8 cellular contexts compared by ENCODE assay signal in genomic region chr14:77377502-77377844, GRCh38. TPM values are rescaled to one million over a fixed set of nuclear protein-coding genes. Genes with fewer than 3 reads are reported as not detected.
A peak's percentile ranks its signal among the peaks of the same experiment; 100 is the strongest.
DNase-seq lines count a peak whose midpoint lies in the region; ATAC-seq, FAIRE-seq and TF ChIP-seq lines count a peak whose summit lies in the region.
"Had no signal": no experiment of that assay in that cellular context is flagged by ENCODE, and none has a peak within 500 bp of the region (broad histone marks: within the 10 kb centered on the region; RNA-seq: fewer than 3 reads in every experiment).

No MANE protein-coding gene starts in this region.

- H4K20me1 ChIP-seq in astrocyte (ENCODE audit: insufficient read depth, low read length), result peaks cover 11% of the 10 kb centered on the region

- TF ChIP-seq CTCF in astrocyte (IDR thresholded peaks at IDR 0.05; ENCODE audit: insufficient read depth, low read depth, low read length) (no peak), upper lobe of left lung (IDR thresholded peaks at IDR 0.05) (no peak)

- H3K36me3 Mint-ChIP-seq in astrocyte (ENCODE audit: low read depth, unreplicated experiment), result no peaks in the 10 kb centered on the region

- ATAC-seq in HG03045 (IDR thresholded peaks at IDR 0.05; ENCODE audit: unreplicated experiment), result peak; percentile 0
- peak; percentile 1 for ATAC-seq in left lobe of liver
- ATAC-seq in upper lobe of left lung (ENCODE audit: low FRiP score in 2 of 2), result peak; percentile 1 to 20
- no peak for ATAC-seq in GM19035 (IDR thresholded peaks at IDR 0.05; ENCODE audit: unreplicated experiment)

- DNase-seq in astrocyte (ENCODE audit: low read depth) (no peak), left lobe of liver (ENCODE audit: low spot score) (no peak), upper lobe of left lung (no peak), ecto neural progenitor cell (ENCODE audit: low spot score) (no peak)
- no peak for DNase-seq in stimulated activated naive CD4-positive, alpha-beta T cell (lab: John Stamatoyannopoulos, UW)

- WGBS in upper lobe of left lung, 2 donors, result 15 to 19% methylated on average over 9 to 10 of the region's 10 CpGs

- peaks cover 12% of the 10 kb centered on the region for H3K79me2 ChIP-seq in astrocyte (ENCODE audit: insufficient read depth, low read length)

- peak overlapping the region; percentile 91 for H3K9ac ChIP-seq in astrocyte (ENCODE audit: low read length)

- FAIRE-seq in astrocyte (lab: Jason Lieb, UNC), result no peak

- H3K4me3 Mint-ChIP-seq in astrocyte (ENCODE audit: unreplicated experiment), result no peak overlapping the region
- H3K4me3 Mint-ChIP-seq: T-helper 1 cell treated with Interleukin-12 subunit alpha and Interleukin-12 subunit beta and Interleukin-4 antibody, amounts not matched to agents 30 μg/mL and 1 μg/mL, for 36 hours had no signal

- H3K27me3 Mint-ChIP-seq in astrocyte (ENCODE audit: low read depth, unreplicated experiment), result no peaks in the 10 kb centered on the region

- H3K9me3 Mint-ChIP-seq in astrocyte (ENCODE audit: unreplicated experiment), result peaks cover 2% of the 10 kb centered on the region
- H3K9me3 Mint-ChIP-seq: T-helper 1 cell treated with Interleukin-12 subunit alpha and Interleukin-12 subunit beta and Interleukin-4 antibody, amounts not matched to agents 30 μg/mL and 1 μg/mL, for 36 hours had no signal

- H3K4me3 ChIP-seq in astrocyte (ENCODE audit: insufficient read depth, low read depth, low read length) (peak overlapping the region; percentile 90), upper lobe of left lung (peak overlapping the region; percentile 70 to 96 (median 82))

- H3K27ac Mint-ChIP-seq in astrocyte (ENCODE audit: unreplicated experiment), result no peak overlapping the region
- H3K27ac Mint-ChIP-seq: T-helper 1 cell treated with Interleukin-12 subunit alpha and Interleukin-12 subunit beta and Interleukin-4 antibody, amounts not matched to agents 30 μg/mL and 1 μg/mL, for 36 hours had no signal

- peak overlapping the region; percentile 93 for H2AFZ ChIP-seq in astrocyte (ENCODE audit: low read depth, low read length)

- H3K27ac ChIP-seq in astrocyte (ENCODE audit: low read depth, low read length) (peak overlapping the region; percentile 74), upper lobe of left lung (peak overlapping the region in 3 of 4 donors; percentile 76 to 85 (median 80))

- H3K4me1 ChIP-seq in astrocyte (ENCODE audit: insufficient read depth, low read length), result peaks cover 6% of the 10 kb centered on the region
- H3K4me1 ChIP-seq in upper lobe of left lung, result peaks cover 13 to 20% (median 17%) of the 10 kb centered on the region in 4 donors

- H3K27me3 ChIP-seq in astrocyte (ENCODE audit: insufficient read depth, low read length) (no peaks in the 10 kb centered on the region), upper lobe of left lung (no peaks in the 10 kb centered on the region)

- H3K9me3 ChIP-seq in astrocyte (ENCODE audit: insufficient read depth, low read depth, low read length), result no peaks in the 10 kb centered on the region
- no peaks in the 10 kb centered on the region for H3K9me3 ChIP-seq in upper lobe of left lung

- H3K36me3 ChIP-seq in astrocyte (ENCODE audit: insufficient read depth, low read length), result no peaks in the 10 kb centered on the region
- no peaks in the 10 kb centered on the region for H3K36me3 ChIP-seq in upper lobe of left lung

- peak overlapping the region; percentile 94 for H3K4me2 ChIP-seq in astrocyte (ENCODE audit: low read length)

- peaks cover 5% of the 10 kb centered on the region for H3K4me1 Mint-ChIP-seq in astrocyte (ENCODE audit: low read depth, unreplicated experiment)

- no peak for TF ChIP-seq EP300 in upper lobe of left lung (IDR thresholded peaks at IDR 0.05)

- no peak for TF ChIP-seq POLR2A in upper lobe of left lung (IDR thresholded peaks at IDR 0.05)

RNA-seq across cellular contexts. Expression of gene SAMD15, which starts 0.3 kb away (rescaled TPM):
- 2.1 and 2.9 TPM in 2 replicates for total RNA-seq in astrocyte
- 0.08 TPM for total RNA-seq in left lobe of liver
- total RNA-seq in upper lobe of left lung, result 1 to 10 TPM in 4 of 6 donors, under 1 TPM in 2; 0.67 to 8.8 (median 1.5) TPM

RNA-seq across cellular contexts. Expression of gene TMED8, which starts 0.6 kb away (rescaled TPM):
- 10.0 and 10.2 TPM in 2 replicates for total RNA-seq in astrocyte
- total RNA-seq in left lobe of liver, result 2.4 TPM
- total RNA-seq in upper lobe of left lung, result 10 to 100 TPM in 4 of 6 donors, 1 to 10 TPM in 2; 7.8 to 20.6 (median 11.2) TPM

RNA-seq across cellular contexts. Expression of gene NOXRED1, which starts 45.9 kb away (rescaled TPM):
- total RNA-seq in astrocyte (0.72 and 0.82 TPM in 2 replicates), left lobe of liver (0.33 TPM), upper lobe of left lung (under 1 TPM in 4 of 6 donors, not detected in 2; 0.30 to 0.40 (median 0.31) TPM)

RNA-seq across cellular contexts. Expression of gene GSTZ1, which starts 56.6 kb away (rescaled TPM):
- total RNA-seq in astrocyte, result 17.6 and 18.0 TPM in 2 replicates
- total RNA-seq in left lobe of liver, result 121 TPM
- total RNA-seq in upper lobe of left lung, result 10 to 100 TPM; 12.4 to 35.6 (median 19.0) TPM

RNA-seq across cellular contexts. Expression of gene POMT2, which starts 56.8 kb away (rescaled TPM):
- total RNA-seq in astrocyte, result 50.2 and 53.4 TPM in 2 replicates
- 15.7 TPM for total RNA-seq in left lobe of liver
- 10 to 100 TPM; 14.6 to 36.7 (median 25.4) TPM for total RNA-seq in upper lobe of left lung
